In genomic region chr15:96720656-96721055, GRCh38 we compare ENCODE assay signal across 27 cellular contexts.
DNase-seq lines count a peak whose midpoint lies in the region; ATAC-seq, FAIRE-seq and TF ChIP-seq lines count a peak whose summit lies in the region.
"Had no signal": no experiment of that assay in that cellular context is flagged by ENCODE, and none has a peak within 500 bp of the region (broad histone marks: within the 10 kb centered on the region; RNA-seq: fewer than 3 reads in every experiment).

No MANE protein-coding gene starts in this region.

- H3K4me3 Mint-ChIP-seq in neural progenitor cell, result no peak overlapping the region
- H3K4me3 Mint-ChIP-seq: CD4-positive, alpha-beta T cell; HFFc6; T-helper 17 cell had no signal

- H3K27me3 Mint-ChIP-seq in neural progenitor cell (ENCODE audit: insufficient read depth, low read depth), result peaks cover 22% of the 10 kb centered on the region
- H3K27me3 Mint-ChIP-seq: CD4-positive, alpha-beta T cell; T-helper 17 cell had no signal

- no peaks in the 10 kb centered on the region for H4K20me1 ChIP-seq in neural progenitor cell (ENCODE audit: low read depth)

- no peak overlapping the region for H3K27ac Mint-ChIP-seq in neural progenitor cell
- H3K27ac Mint-ChIP-seq: CD4-positive, alpha-beta T cell; HFFc6; T-helper 17 cell had no signal

- no peaks in the 10 kb centered on the region for H3K9me3 ChIP-seq in A549
- no peaks in the 10 kb centered on the region for H3K9me3 ChIP-seq in neural progenitor cell (ENCODE audit: low read depth)
- H3K9me3 ChIP-seq: HAP-1, MG63 had no signal

- WGBS in A549 (ENCODE audit: missing lambda C conversion rate), result 4% methylated on average over 2 of the region's 2 CpGs

- DNase-seq in A549 (ENCODE audit: low read depth in 1 of 2, low spot score in 1 of 2), result no peak
- peak; percentile 89 for DNase-seq in NB4 (ENCODE audit: low read depth)
- no peak for DNase-seq in neural progenitor cell (ENCODE audit: low spot score)
- no peak for DNase-seq in NCI-H146 (lab: John Stamatoyannopoulos, UW)
- DNase-seq: ACHN; CD4-positive, alpha-beta T cell; DMS53; GOT3; HFFc6; IMR-90; KG1; MG63; NCI-H1105; NCI-H1436 treated with DMSO at 0.1 percent for 48 hours; NCI-H1930; NCI-H2107; NCI-H526; RPMI8226; SHP77; T-helper 17 cell had no signal

- POLR2A ChIA-PET in A549 (lab: Yijun Ruan, JAX), result no interaction called here

- no peak for TF ChIP-seq RAD21 in A549 (conservative IDR thresholded peaks at IDR 0.05 in 1 of 2, IDR thresholded peaks at IDR 0.05 in 1 of 2)

- no peaks in the 10 kb centered on the region for H3K79me2 ChIP-seq in neural progenitor cell (ENCODE audit: low read depth)

- H3K27me3 ChIP-seq in neural progenitor cell, result no peaks in the 10 kb centered on the region
- H3K27me3 ChIP-seq: MG63 had no signal

- no peaks in the 10 kb centered on the region for H3K9me3 Mint-ChIP-seq in neural progenitor cell
- H3K9me3 Mint-ChIP-seq: CD4-positive, alpha-beta T cell had no signal

- TF ChIP-seq EP300 in A549 (IDR thresholded peaks at IDR 0.05), result no peak

- FAIRE-seq in A549 (lab: Jason Lieb, UNC), result peak; percentile 61
- FAIRE-seq: D721Med, G401.6 had no signal

- H3F3A ChIP-seq in neural progenitor cell (ENCODE audit: low read depth), result no peaks in the 10 kb centered on the region

- H3K4me3 ChIP-seq in A549 (no peak overlapping the region), NB4 (ENCODE audit: low read depth, low read length) (no peak overlapping the region), neural progenitor cell (no peak overlapping the region)
- H3K4me3 ChIP-seq: HAP-1, MG63, SK-N-MC had no signal

- H3K4me1 Mint-ChIP-seq in neural progenitor cell, result peaks cover 10% of the 10 kb centered on the region
- H3K4me1 Mint-ChIP-seq: T-helper 17 cell had no signal

- TF ChIP-seq CTCF in A549 (IDR thresholded peaks at IDR 0.05), result no peak
- TF ChIP-seq CTCF in C4-2B (conservative IDR thresholded peaks at IDR 0.05), result no peak
- TF ChIP-seq CTCF in NB4 (IDR thresholded peaks at IDR 0.05; ENCODE audit: low read depth, low read length), result no peak
- TF ChIP-seq CTCF in neural progenitor cell (IDR thresholded peaks at IDR 0.05), result no peak

- no peak overlapping the region for H2AFZ ChIP-seq in neural progenitor cell (replicated peaks)

- H3K4me2 ChIP-seq in A549, result no peak overlapping the region
- peak overlapping the region; percentile 14 for H3K4me2 ChIP-seq in neural progenitor cell

- no peaks in the 10 kb centered on the region for H3K4me1 ChIP-seq in A549
- peaks cover 14% of the 10 kb centered on the region for H3K4me1 ChIP-seq in neural progenitor cell
- H3K4me1 ChIP-seq: HAP-1 had no signal

- H3K9ac ChIP-seq in neural progenitor cell, result no peak overlapping the region

- CTCF ChIA-PET in A549 (lab: Yijun Ruan, JAX), result no interaction called here

- H3K27ac ChIP-seq in A549 (no peak overlapping the region), C4-2B (peak overlapping the region; percentile 86; the same call in 1 of the 2 replicates), neural progenitor cell (no peak overlapping the region)
- H3K27ac ChIP-seq: SK-N-MC had no signal

- no peak for TF ChIP-seq POLR2A in A549 (IDR thresholded peaks at IDR 0.05; ENCODE audit: low read length)
- TF ChIP-seq POLR2A in NB4 (IDR thresholded peaks at IDR 0.05; ENCODE audit: extremely low read depth, insufficient read length), result no peak

- ATAC-seq in A549 (no peak), HG03432 (IDR thresholded peaks at IDR 0.05; ENCODE audit: unreplicated experiment) (no peak), GM21367 (IDR thresholded peaks at IDR 0.05; ENCODE audit: unreplicated experiment) (no peak)
- ATAC-seq: T-helper 17 cell had no signal

- H3K36me3 ChIP-seq in neural progenitor cell, result no peaks in the 10 kb centered on the region
- H3K36me3 ChIP-seq: HAP-1, MG63 had no signal

- H3K36me3 Mint-ChIP-seq in neural progenitor cell, result no peaks in the 10 kb centered on the region

TF ChIP-seq in A549, 52 proteins besides CTCF, POLR2A, EP300 and RAD21:
- TF ChIP-seq RCOR1 (IDR thresholded peaks at IDR 0.05; ENCODE audit: low read depth, low read length) (no peak), NPAS2 (CRISPR knock-in tag; IDR thresholded peaks at IDR 0.05; ENCODE audit: borderline replicate concordance) (no peak), RFX5 (IDR thresholded peaks at IDR 0.05) (no peak), EHMT2 (IDR thresholded peaks at IDR 0.05; ENCODE audit: low read depth) (no peak), ZC3H11A (IDR thresholded peaks at IDR 0.05) (no peak), POLR2AphosphoS2 (conservative IDR thresholded peaks at IDR 0.05; ENCODE audit: low read length) (no peak), ZSCAN20 (CRISPR knock-in tag; IDR thresholded peaks at IDR 0.05) (no peak), NFE2L2 (conservative IDR thresholded peaks at IDR 0.05; ENCODE audit: low read length) (no peak)
